9 cellular contexts compared by ENCODE assay signal in the genomic region with DNA sequence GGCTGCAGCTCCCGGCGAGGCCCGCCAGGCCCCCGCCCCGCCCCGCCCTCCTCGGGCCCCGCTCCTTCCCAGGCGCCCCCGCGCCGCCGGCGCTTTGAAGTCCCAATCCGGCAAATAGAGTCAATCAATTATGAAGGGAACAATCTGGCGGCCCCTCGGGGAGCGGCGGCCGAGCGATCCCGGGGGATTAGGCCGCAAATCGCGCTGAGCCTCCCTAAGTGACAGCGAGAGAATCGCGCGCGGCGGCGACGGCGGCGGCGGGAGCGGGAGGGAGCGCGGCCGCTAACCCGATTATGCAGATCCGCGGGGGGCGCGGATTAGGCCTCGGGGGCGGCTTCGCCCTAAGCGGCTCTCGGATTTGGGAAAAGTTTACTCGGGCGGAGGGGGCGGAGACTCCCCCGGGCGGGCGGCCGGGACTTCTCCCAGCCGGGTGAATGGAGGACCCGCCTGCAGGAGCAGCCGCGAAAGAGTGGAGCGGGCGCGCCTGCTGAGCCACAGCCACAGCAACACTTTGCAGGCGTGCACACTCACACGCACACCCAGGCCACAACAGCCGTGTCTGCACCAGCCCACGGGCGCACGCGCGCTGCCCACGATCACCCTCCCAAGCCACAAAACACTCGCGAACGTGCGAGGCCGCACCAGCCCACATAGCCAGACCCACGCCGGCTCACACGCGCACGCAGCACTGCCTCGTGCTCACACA. TPM values are rescaled to one million over a fixed set of nuclear protein-coding genes. Genes with fewer than 3 reads are reported as not detected.
DNase-seq lines count a peak whose midpoint lies in the region; ATAC-seq, FAIRE-seq and TF ChIP-seq lines count a peak whose summit lies in the region.
"Had no signal": no experiment of that assay in that cellular context is flagged by ENCODE, and none has a peak within 500 bp of the region (broad histone marks: within the 10 kb centered on the region; RNA-seq: fewer than 3 reads in every experiment).

No MANE protein-coding gene starts in this region.

- peak overlapping the region; percentile 67 to 85 (median 84) for H3K4me3 Mint-ChIP-seq in nephron

- TF ChIP-seq POLR2A in H54 (IDR thresholded peaks at IDR 0.05; ENCODE audit: low read depth, low read length) = no peak

- peak; percentile 40 for ATAC-seq in SK-N-SH treated with all-trans-retinoic acid at 6 μM for 48 hours

- H3K36me3 Mint-ChIP-seq in nephron (ENCODE audit: low read depth) = no peaks in the 10 kb centered on the region

- peak; percentile 17 for DNase-seq in activated CD4-positive, alpha-beta T cell treated with anti-CD3 and anti-CD28 coated beads for 48 hours
- DNase-seq in activated CD4-positive, alpha-beta T cell treated with anti-CD3 and anti-CD28 coated beads for 1 hour = no peak
- DNase-seq in epithelial cell of proximal tubule (ENCODE audit: low read depth) (no peak), NOMO-1 treated with dmso at 0.1 percent for 144 hours (lab: John Stamatoyannopoulos, UW; ENCODE audit: unreplicated experiment) (no peak), H54 (ENCODE audit: insufficient read length, low spot score) (no peak), NCI-H2196 treated with DMSO at 0.1 percent for 48 hours (lab: John Stamatoyannopoulos, UW; ENCODE audit: unreplicated experiment) (no peak)

- peak overlapping the region; percentile 55 for H3K4me3 ChIP-seq in epithelial cell of proximal tubule (ENCODE audit: low read depth, low read length)

- no peak overlapping the region for H3K27ac Mint-ChIP-seq in nephron

- H3K4me1 Mint-ChIP-seq in nephron = peaks cover 7% of the 10 kb centered on the region

- H3K9me3 Mint-ChIP-seq in nephron = no peaks in the 10 kb centered on the region

- FAIRE-seq in H54 (lab: Jason Lieb, UNC) = no peak
- FAIRE-seq: G401.6 had no signal

- peaks cover 93% of the 10 kb centered on the region for H3K27me3 Mint-ChIP-seq in nephron (ENCODE audit: low read depth)

- TF ChIP-seq CTCF in epithelial cell of proximal tubule (conservative IDR thresholded peaks at IDR 0.05; ENCODE audit: low read depth, low read length) (no peak), nephron (IDR thresholded peaks at IDR 0.05; ENCODE audit: unreplicated experiment in 3 of 3) (no peak)

TF ChIP-seq in SK-N-SH treated with all-trans-retinoic acid at 6 μM for 48 hours, 23 proteins besides CTCF, POLR2A, EP300 and RAD21:
- TF ChIP-seq, protein P1, sequence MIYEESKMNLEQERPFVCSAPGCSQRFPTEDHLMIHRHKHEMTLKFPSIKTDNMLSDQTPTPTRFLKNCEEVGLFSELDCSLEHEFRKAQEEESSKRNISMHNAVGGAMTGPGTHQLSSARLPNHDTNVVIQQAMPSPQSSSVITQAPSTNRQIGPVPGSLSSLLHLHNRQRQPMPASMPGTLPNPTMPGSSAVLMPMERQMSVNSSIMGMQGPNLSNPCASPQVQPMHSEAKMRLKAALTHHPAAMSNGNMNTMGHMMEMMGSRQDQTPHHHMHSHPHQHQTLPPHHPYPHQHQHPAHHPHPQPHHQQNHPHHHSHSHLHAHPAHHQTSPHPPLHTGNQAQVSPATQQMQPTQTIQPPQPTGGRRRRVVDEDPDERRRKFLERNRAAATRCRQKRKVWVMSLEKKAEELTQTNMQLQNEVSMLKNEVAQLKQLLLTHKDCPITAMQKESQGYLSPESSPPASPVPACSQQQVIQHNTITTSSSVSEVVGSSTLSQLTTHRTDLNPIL (CRISPR knock-in tag; IDR thresholded peaks at IDR 0.05; ENCODE audit: low read depth) = no peak
- TF ChIP-seq ZFP3 (CRISPR knock-in tag; IDR thresholded peaks at IDR 0.05) (no peak), GLIS3 (CRISPR knock-in tag; IDR thresholded peaks at IDR 0.05) (no peak), SNAI2 (CRISPR knock-in tag; IDR thresholded peaks at IDR 0.05) (no peak), BACH2 (CRISPR knock-in tag; IDR thresholded peaks at IDR 0.05; ENCODE audit: borderline replicate concordance) (no peak), TOX (CRISPR knock-in tag; IDR thresholded peaks at IDR 0.05; ENCODE audit: borderline replicate concordance) (no peak), ESRRG (CRISPR knock-in tag; IDR thresholded peaks at IDR 0.05) (no peak), ZNF565 (CRISPR knock-in tag; conservative IDR thresholded peaks at IDR 0.05; ENCODE audit: low read depth) (no peak), CSDC2 (CRISPR knock-in tag; IDR thresholded peaks at IDR 0.05) (no peak), ARNTL (CRISPR knock-in tag; IDR thresholded peaks at IDR 0.05; ENCODE audit: borderline replicate concordance, low read depth) (no peak), ZC3H10 (CRISPR knock-in tag; IDR thresholded peaks at IDR 0.05) (no peak), RARB (CRISPR knock-in tag; IDR thresholded peaks at IDR 0.05) (no peak), ZFP30 (CRISPR knock-in tag; IDR thresholded peaks at IDR 0.05) (no peak), ZNF70 (CRISPR knock-in tag; IDR thresholded peaks at IDR 0.05) (no peak), ZNF8 (CRISPR knock-in tag; IDR thresholded peaks at IDR 0.05) (no peak)
- TF ChIP-seq, protein P2, sequence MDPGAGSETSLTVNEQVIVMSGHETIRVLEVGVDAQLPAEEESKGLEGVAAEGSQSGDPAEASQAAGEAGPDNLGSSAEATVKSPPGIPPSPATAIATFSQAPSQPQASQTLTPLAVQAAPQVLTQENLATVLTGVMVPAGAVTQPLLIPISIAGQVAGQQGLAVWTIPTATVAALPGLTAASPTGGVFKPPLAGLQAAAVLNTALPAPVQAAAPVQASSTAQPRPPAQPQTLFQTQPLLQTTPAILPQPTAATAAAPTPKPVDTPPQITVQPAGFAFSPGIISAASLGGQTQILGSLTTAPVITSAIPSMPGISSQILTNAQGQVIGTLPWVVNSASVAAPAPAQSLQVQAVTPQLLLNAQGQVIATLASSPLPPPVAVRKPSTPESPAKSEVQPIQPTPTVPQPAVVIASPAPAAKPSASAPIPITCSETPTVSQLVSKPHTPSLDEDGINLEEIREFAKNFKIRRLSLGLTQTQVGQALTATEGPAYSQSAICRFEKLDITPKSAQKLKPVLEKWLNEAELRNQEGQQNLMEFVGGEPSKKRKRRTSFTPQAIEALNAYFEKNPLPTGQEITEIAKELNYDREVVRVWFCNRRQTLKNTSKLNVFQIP (CRISPR knock-in tag; IDR thresholded peaks at IDR 0.05; ENCODE audit: borderline replicate concordance, low read depth) = no peak
- TF ChIP-seq, protein P3, sequence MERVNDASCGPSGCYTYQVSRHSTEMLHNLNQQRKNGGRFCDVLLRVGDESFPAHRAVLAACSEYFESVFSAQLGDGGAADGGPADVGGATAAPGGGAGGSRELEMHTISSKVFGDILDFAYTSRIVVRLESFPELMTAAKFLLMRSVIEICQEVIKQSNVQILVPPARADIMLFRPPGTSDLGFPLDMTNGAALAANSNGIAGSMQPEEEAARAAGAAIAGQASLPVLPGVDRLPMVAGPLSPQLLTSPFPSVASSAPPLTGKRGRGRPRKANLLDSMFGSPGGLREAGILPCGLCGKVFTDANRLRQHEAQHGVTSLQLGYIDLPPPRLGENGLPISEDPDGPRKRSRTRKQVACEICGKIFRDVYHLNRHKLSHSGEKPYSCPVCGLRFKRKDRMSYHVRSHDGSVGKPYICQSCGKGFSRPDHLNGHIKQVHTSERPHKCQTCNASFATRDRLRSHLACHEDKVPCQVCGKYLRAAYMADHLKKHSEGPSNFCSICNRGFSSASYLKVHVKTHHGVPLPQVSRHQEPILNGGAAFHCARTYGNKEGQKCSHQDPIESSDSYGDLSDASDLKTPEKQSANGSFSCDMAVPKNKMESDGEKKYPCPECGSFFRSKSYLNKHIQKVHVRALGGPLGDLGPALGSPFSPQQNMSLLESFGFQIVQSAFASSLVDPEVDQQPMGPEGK (CRISPR knock-in tag; IDR thresholded peaks at IDR 0.05; ENCODE audit: borderline replicate concordance) = no peak
- TF ChIP-seq, protein P4, sequence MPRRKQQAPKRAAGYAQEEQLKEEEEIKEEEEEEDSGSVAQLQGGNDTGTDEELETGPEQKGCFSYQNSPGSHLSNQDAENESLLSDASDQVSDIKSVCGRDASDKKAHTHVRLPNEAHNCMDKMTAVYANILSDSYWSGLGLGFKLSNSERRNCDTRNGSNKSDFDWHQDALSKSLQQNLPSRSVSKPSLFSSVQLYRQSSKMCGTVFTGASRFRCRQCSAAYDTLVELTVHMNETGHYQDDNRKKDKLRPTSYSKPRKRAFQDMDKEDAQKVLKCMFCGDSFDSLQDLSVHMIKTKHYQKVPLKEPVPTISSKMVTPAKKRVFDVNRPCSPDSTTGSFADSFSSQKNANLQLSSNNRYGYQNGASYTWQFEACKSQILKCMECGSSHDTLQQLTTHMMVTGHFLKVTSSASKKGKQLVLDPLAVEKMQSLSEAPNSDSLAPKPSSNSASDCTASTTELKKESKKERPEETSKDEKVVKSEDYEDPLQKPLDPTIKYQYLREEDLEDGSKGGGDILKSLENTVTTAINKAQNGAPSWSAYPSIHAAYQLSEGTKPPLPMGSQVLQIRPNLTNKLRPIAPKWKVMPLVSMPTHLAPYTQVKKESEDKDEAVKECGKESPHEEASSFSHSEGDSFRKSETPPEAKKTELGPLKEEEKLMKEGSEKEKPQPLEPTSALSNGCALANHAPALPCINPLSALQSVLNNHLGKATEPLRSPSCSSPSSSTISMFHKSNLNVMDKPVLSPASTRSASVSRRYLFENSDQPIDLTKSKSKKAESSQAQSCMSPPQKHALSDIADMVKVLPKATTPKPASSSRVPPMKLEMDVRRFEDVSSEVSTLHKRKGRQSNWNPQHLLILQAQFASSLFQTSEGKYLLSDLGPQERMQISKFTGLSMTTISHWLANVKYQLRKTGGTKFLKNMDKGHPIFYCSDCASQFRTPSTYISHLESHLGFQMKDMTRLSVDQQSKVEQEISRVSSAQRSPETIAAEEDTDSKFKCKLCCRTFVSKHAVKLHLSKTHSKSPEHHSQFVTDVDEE (CRISPR knock-in tag; IDR thresholded peaks at IDR 0.05) = no peak

RNA-seq across cellular contexts. Expression of a gene that starts 23.0 kb away (rescaled TPM):
- total RNA-seq in epithelial cell of proximal tubule = not detected in 2 replicates
